22 cellular contexts compared by ENCODE assay signal in genomic region chr11:75152090-75152489, GRCh38. TPM values are rescaled to one million over a fixed set of nuclear protein-coding genes. Genes with fewer than 3 reads are reported as not detected.
DNase-seq lines count a peak whose midpoint lies in the region; ATAC-seq and TF ChIP-seq lines count a peak whose summit lies in the region.
"Had no signal": no experiment of that assay in that cellular context is flagged by ENCODE, and none has a peak within 500 bp of the region (broad histone marks: within the 10 kb centered on the region; RNA-seq: fewer than 3 reads in every experiment).

No MANE protein-coding gene starts in this region.

- TF ChIP-seq CTCF in heart left ventricle (IDR thresholded peaks at IDR 0.05) (no peak), mucosa of descending colon (IDR thresholded peaks at IDR 0.05) (no peak)

- H3K4me3 Mint-ChIP-seq in stimulated activated naive B cell treated with anti-CD40 and anti-IgM and Interleukin-4, amounts not matched to agents 10 μg/mL and 1 μg/mL and 100 μg/mL, for 72 hours: no peak overlapping the region
- H3K4me3 Mint-ChIP-seq: activated CD4-positive, alpha-beta T cell treated with anti-CD3 and anti-CD28 coated beads, Interleukin-2, amount 10 ng/mL, durations not matched to agents 7 days and 5 days; CD4-positive, alpha-beta memory T cell; stimulated activated effector memory CD8-positive, alpha-beta T cell treated with anti-CD3 and anti-CD28 coated beads, Interleukin-12 subunit alpha, Interleukin-12 subunit beta, amount 100 ng/mL, for 72 hours had no signal

- DNase-seq in heart left ventricle: peak in 1 of 5 donors; percentile 41
- DNase-seq in mucosa of descending colon: peak in 2 of 3 donors; percentile 54 to 56
- DNase-seq in stimulated activated naive B cell treated with anti-CD40 and anti-IgM and Interleukin-4, amounts not matched to agents 10 μg/mL and 1 μg/mL and 100 μg/mL, for 72 hours: no peak
- DNase-seq in NCI-H748 treated with DMSO at 0.1 percent for 48 hours (lab: John Stamatoyannopoulos, UW): no peak
- DNase-seq in NCI-H1417 treated with DMSO at 0.1 percent for 48 hours (lab: John Stamatoyannopoulos, UW): no peak
- DNase-seq: activated CD4-positive, alpha-beta T cell treated with anti-CD3 and anti-CD28 coated beads, Interleukin-2, amount 10 ng/mL, durations not matched to agents 7 days and 5 days; CD4-positive, alpha-beta memory T cell; DND-41; foreskin fibroblast; Karpas-422; NCI-H1436; OCI-M1 had no signal

- H3K4me1 ChIP-seq in heart left ventricle (peaks cover 0 to 75% (median 25%) of the 10 kb centered on the region in 12 donors), mucosa of descending colon (ENCODE audit: low read depth) (peaks cover 64% of the 10 kb centered on the region), subcutaneous abdominal adipose tissue (ENCODE audit: control insufficient read depth in 5 of 5, insufficient read depth in 5 of 5, low read length in 5 of 5) (peaks cover 6 to 52% (median 36%) of the 10 kb centered on the region in 5 donors)

- intact Hi-C loops in heart left ventricle (cut with DNase I): loop anchor here in 2 of 10 donors (2.0 to 5.0 kb wide), 2 partner anchors 40 to 51 kb away; no protein-coding TSS in a partner anchor
- intact Hi-C loops in mucosa of descending colon (cut with DNase I, micrococcal nuclease): no loop called here

- H3K4me3 ChIP-seq in heart left ventricle (peak overlapping the region in 10 of 12 donors; percentile 26 to 66 (median 54)), mucosa of descending colon (no peak overlapping the region), subcutaneous abdominal adipose tissue (ENCODE audit: low read depth in 1 of 5, low read length in 5 of 5) (peak overlapping the region; percentile 57 to 74 (median 58))
- H3K4me3 ChIP-seq: SK-N-MC had no signal

- H3K27me3 ChIP-seq in heart left ventricle: no peaks in the 10 kb centered on the region
- H3K27me3 ChIP-seq in subcutaneous abdominal adipose tissue (ENCODE audit: control insufficient read depth in 5 of 5, insufficient read depth in 4 of 5, low read length in 5 of 5): peaks cover 0 to 5% (median 0%) of the 10 kb centered on the region in 5 donors

- H3K9ac ChIP-seq in subcutaneous abdominal adipose tissue (ENCODE audit: low read length in 5 of 5): peak overlapping the region in 4 of 5 donors; percentile 32 to 58 (median 50)

- H3K27ac ChIP-seq in angular gyrus (ENCODE audit: low read depth, low read length) (peak overlapping the region; percentile 60), heart left ventricle (peak overlapping the region in 10 of 12 donors; percentile 23 to 85 (median 58)), subcutaneous abdominal adipose tissue (ENCODE audit: low read depth, low read length) (no peak overlapping the region)
- H3K27ac ChIP-seq: SK-N-MC had no signal

- peaks cover 15 to 22% of the 10 kb centered on the region in 2 donors for H3K27me3 Mint-ChIP-seq in stimulated activated naive B cell treated with anti-CD40 and anti-IgM and Interleukin-4, amounts not matched to agents 10 μg/mL and 1 μg/mL and 100 μg/mL, for 72 hours

- no peaks in the 10 kb centered on the region for H3K36me3 Mint-ChIP-seq in stimulated activated naive B cell treated with anti-CD40 and anti-IgM and Interleukin-4, amounts not matched to agents 10 μg/mL and 1 μg/mL and 100 μg/mL, for 72 hours
- H3K36me3 Mint-ChIP-seq: activated naive CD4-positive, alpha-beta T cell treated with anti-CD3 and anti-CD28 coated beads, Interleukin-2, amount 50 U/mL, for 72 hours; CD4-positive, alpha-beta memory T cell; stimulated activated effector memory CD8-positive, alpha-beta T cell treated with anti-CD3 and anti-CD28 coated beads, Interleukin-12 subunit alpha, Interleukin-12 subunit beta, amount 100 ng/mL, for 72 hours had no signal

- H3K9me3 ChIP-seq in heart left ventricle: no peaks in the 10 kb centered on the region
- no peaks in the 10 kb centered on the region for H3K9me3 ChIP-seq in mucosa of descending colon
- no peaks in the 10 kb centered on the region for H3K9me3 ChIP-seq in subcutaneous abdominal adipose tissue (ENCODE audit: control insufficient read depth in 5 of 5, low read length in 5 of 5)

- no peak overlapping the region for H3K27ac Mint-ChIP-seq in stimulated activated naive B cell treated with anti-CD40 and anti-IgM and Interleukin-4, amounts not matched to agents 10 μg/mL and 1 μg/mL and 100 μg/mL, for 72 hours
- H3K27ac Mint-ChIP-seq: activated CD4-positive, alpha-beta T cell treated with anti-CD3 and anti-CD28 coated beads, Interleukin-2, amount 10 ng/mL, durations not matched to agents 7 days and 5 days; activated naive CD4-positive, alpha-beta T cell treated with anti-CD3 and anti-CD28 coated beads, Interleukin-2, amount 50 U/mL, for 72 hours had no signal

- 52 to 68% (median 56%) methylated on average over 6 of the region's 6 CpGs for WGBS in heart left ventricle, 4 donors

- TF ChIP-seq POLR2A in heart left ventricle (IDR thresholded peaks at IDR 0.05): no peak

- H3K9me3 Mint-ChIP-seq in stimulated activated naive B cell treated with anti-CD40 and anti-IgM and Interleukin-4, amounts not matched to agents 10 μg/mL and 1 μg/mL and 100 μg/mL, for 72 hours: no peaks in the 10 kb centered on the region
- H3K9me3 Mint-ChIP-seq: activated CD4-positive, alpha-beta T cell treated with anti-CD3 and anti-CD28 coated beads, Interleukin-2, amount 10 ng/mL, durations not matched to agents 7 days and 5 days; activated naive CD4-positive, alpha-beta T cell treated with anti-CD3 and anti-CD28 coated beads, Interleukin-2, amount 50 U/mL, for 72 hours; CD4-positive, alpha-beta memory T cell; stimulated activated effector memory CD8-positive, alpha-beta T cell treated with anti-CD3 and anti-CD28 coated beads, Interleukin-12 subunit alpha, Interleukin-12 subunit beta, amount 100 ng/mL, for 72 hours had no signal

- H3K4me1 Mint-ChIP-seq in stimulated activated naive B cell treated with anti-CD40 and anti-IgM and Interleukin-4, amounts not matched to agents 10 μg/mL and 1 μg/mL and 100 μg/mL, for 72 hours: peaks cover 4 to 5% of the 10 kb centered on the region in 2 donors
- H3K4me1 Mint-ChIP-seq: CD4-positive, alpha-beta memory T cell had no signal

- H3K36me3 ChIP-seq in heart left ventricle (no peaks in the 10 kb centered on the region), mucosa of descending colon (ENCODE audit: low read depth) (no peaks in the 10 kb centered on the region), subcutaneous abdominal adipose tissue (ENCODE audit: control insufficient read depth in 5 of 5, insufficient read depth in 5 of 5, low read length in 5 of 5) (no peaks in the 10 kb centered on the region)

- ATAC-seq in heart left ventricle (peak in 3 of 4 donors; percentile 4 to 27 (median 15)), mucosa of descending colon (peak; percentile 36), HG03097 (IDR thresholded peaks at IDR 0.05; ENCODE audit: low FRiP score, unreplicated experiment) (no peak)
- no peak for ATAC-seq in stimulated activated naive B cell treated with anti-CD40 and anti-IgM and Interleukin-4, amounts not matched to agents 10 μg/mL and 1 μg/mL and 100 μg/mL, for 72 hours (replicated peaks)
- ATAC-seq: activated naive CD4-positive, alpha-beta T cell treated with anti-CD3 and anti-CD28 coated beads, Interleukin-2, amount 50 U/mL, for 72 hours; stimulated activated effector memory CD8-positive, alpha-beta T cell treated with anti-CD3 and anti-CD28 coated beads, Interleukin-12 subunit alpha, Interleukin-12 subunit beta, amount 100 ng/mL, for 72 hours had no signal

RNA-seq across cellular contexts. Expression of gene SLCO2B1, which starts 1.2 kb away (rescaled TPM):
- total RNA-seq in heart left ventricle (100 to 1,000 TPM in 1 of 9 donors, 10 to 100 TPM in 7, 1 to 10 TPM in 1; 8.1 to 167 (median 18.6) TPM), mucosa of descending colon (10 to 100 TPM; 65.6 to 93.0 (median 73.1) TPM)
- polyA plus RNA-seq in heart left ventricle: 1 to 10 TPM; 4.7 to 9.8 TPM
- total RNA-seq: activated naive CD4-positive, alpha-beta T cell treated with anti-CD3 and anti-CD28 coated beads, Interleukin-2, amount 50 U/mL, for 72 hours; bronchial epithelial cell; smooth muscle cell had no signal
- polyA plus RNA-seq: CD4-positive, alpha-beta memory T cell had no signal

RNA-seq across cellular contexts. Expression of gene OR2AT4, which starts 55.4 kb away (rescaled TPM):
- total RNA-seq in heart left ventricle (not detected), mucosa of descending colon (not detected)
- polyA plus RNA-seq in heart left ventricle: not detected
- total RNA-seq: activated CD4-positive, alpha-beta T cell treated with anti-CD3 and anti-CD28 coated beads, Interleukin-2, amount 10 ng/mL, durations not matched to agents 7 days and 5 days; activated naive CD4-positive, alpha-beta T cell treated with anti-CD3 and anti-CD28 coated beads, Interleukin-2, amount 50 U/mL, for 72 hours; bronchial epithelial cell; CD4-positive, alpha-beta memory T cell; mesenteric fat pad; NCI-H460; smooth muscle cell had no signal
- polyA plus RNA-seq: CD4-positive, alpha-beta memory T cell; smooth muscle cell had no signal

Comparison
In these comparisons a context has a peak if more than half of its experiments do, and no peak if none do; other contexts are left out.
1. ATAC-seq: peak in heart left ventricle (3 of 4) and mucosa of descending colon (single experiment); none in HG03097 (single experiment) and stimulated activated naive B cell treated with anti-CD40 and anti-IgM and Interleukin-4, amounts not matched to agents 10 μg/mL and 1 μg/mL and 100 μg/mL, for 72 hours (0 of 2).
2. DNase-seq: peak in mucosa of descending colon (2 of 3); none in stimulated activated naive B cell treated with anti-CD40 and anti-IgM and Interleukin-4, amounts not matched to agents 10 μg/mL and 1 μg/mL and 100 μg/mL, for 72 hours (single experiment), NCI-H748 treated with DMSO at 0.1 percent for 48 hours (single experiment) and NCI-H1417 treated with DMSO at 0.1 percent for 48 hours (single experiment).